In genomic region chr12:87381747-87382146, GRCh38 we compare ENCODE assay signal across 20 cellular contexts.
"Had no signal": no experiment of that assay in that cellular context is flagged by ENCODE, and none has a peak within 500 bp of the region (broad histone marks: within the 10 kb centered on the region; RNA-seq: fewer than 3 reads in every experiment).

No MANE protein-coding gene starts in this region.

- ATAC-seq: effector memory CD8-positive, alpha-beta T cell; gastroesophageal sphincter; left lobe of liver; natural killer cell treated with Interleukin-12 subunit alpha and Interleukin-12 subunit beta and Interleukin-15 and Interleukin-18, amount 100 ng/mL, for 72 hours; pancreas; right cardiac atrium had no signal

- H3K36me3 ChIP-seq: esophagus muscularis mucosa, gastroesophageal sphincter, pancreas had no signal

- H3K27me3 ChIP-seq: esophagus muscularis mucosa, gastroesophageal sphincter, pancreas had no signal

- H3K9me3 ChIP-seq: esophagus muscularis mucosa, gastroesophageal sphincter, pancreas had no signal

- H3K4me1 ChIP-seq: esophagus muscularis mucosa, gastroesophageal sphincter, pancreas had no signal

- H3K9me3 Mint-ChIP-seq: dendritic cell treated with granulocyte-macrophage colony-stimulating factor and Interleukin-4, amounts not matched to agents 40 ng/mL and 50 ng/mL, for 4 days had no signal

- H3K4me3 Mint-ChIP-seq: dendritic cell treated with granulocyte-macrophage colony-stimulating factor and Interleukin-4, amounts not matched to agents 40 ng/mL and 50 ng/mL, for 4 days; effector memory CD8-positive, alpha-beta T cell; mesothelial cell of epicardium; natural killer cell treated with Interleukin-12 subunit alpha and Interleukin-12 subunit beta and Interleukin-15 and Interleukin-18, amount 100 ng/mL, for 72 hours had no signal

- H3K27me3 Mint-ChIP-seq: dendritic cell treated with granulocyte-macrophage colony-stimulating factor and Interleukin-4, amounts not matched to agents 40 ng/mL and 50 ng/mL, for 4 days; effector memory CD8-positive, alpha-beta T cell; natural killer cell treated with Interleukin-12 subunit alpha and Interleukin-12 subunit beta and Interleukin-15 and Interleukin-18, amount 100 ng/mL, for 72 hours; progenitor cell of endocrine pancreas had no signal

- DNase-seq: effector memory CD8-positive, alpha-beta T cell; foreskin fibroblast; glutamatergic neuron; islet precursor cell; mammary epithelial cell; occipital lobe; pancreas; right cardiac atrium; small intestine; stimulated activated CD4-positive, alpha-beta T cell treated with anti-CD3 and anti-CD28 coated beads, Interleukin-12 subunit alpha, Interleukin-12 subunit beta, amount 100 ng/mL, for 4 hours; stimulated activated naive CD4-positive, alpha-beta T cell treated with Interleukin-2 at 50 U/mL for 16 hours; trophoblast cell had no signal

- H3K27ac ChIP-seq: epithelial cell of prostate, esophagus muscularis mucosa, gastroesophageal sphincter, pancreas had no signal

- H3K36me3 Mint-ChIP-seq: mesothelial cell of epicardium had no signal

- H3K27ac Mint-ChIP-seq: dendritic cell treated with granulocyte-macrophage colony-stimulating factor and Interleukin-4, amounts not matched to agents 40 ng/mL and 50 ng/mL, for 4 days; effector memory CD8-positive, alpha-beta T cell; mesothelial cell of epicardium; natural killer cell treated with Interleukin-12 subunit alpha and Interleukin-12 subunit beta and Interleukin-15 and Interleukin-18, amount 100 ng/mL, for 72 hours; progenitor cell of endocrine pancreas had no signal

- H3K4me3 ChIP-seq: esophagus muscularis mucosa, gastroesophageal sphincter, pancreas had no signal
